Comparison of ENCODE assay signal across 11 cellular contexts in the genomic region with DNA sequence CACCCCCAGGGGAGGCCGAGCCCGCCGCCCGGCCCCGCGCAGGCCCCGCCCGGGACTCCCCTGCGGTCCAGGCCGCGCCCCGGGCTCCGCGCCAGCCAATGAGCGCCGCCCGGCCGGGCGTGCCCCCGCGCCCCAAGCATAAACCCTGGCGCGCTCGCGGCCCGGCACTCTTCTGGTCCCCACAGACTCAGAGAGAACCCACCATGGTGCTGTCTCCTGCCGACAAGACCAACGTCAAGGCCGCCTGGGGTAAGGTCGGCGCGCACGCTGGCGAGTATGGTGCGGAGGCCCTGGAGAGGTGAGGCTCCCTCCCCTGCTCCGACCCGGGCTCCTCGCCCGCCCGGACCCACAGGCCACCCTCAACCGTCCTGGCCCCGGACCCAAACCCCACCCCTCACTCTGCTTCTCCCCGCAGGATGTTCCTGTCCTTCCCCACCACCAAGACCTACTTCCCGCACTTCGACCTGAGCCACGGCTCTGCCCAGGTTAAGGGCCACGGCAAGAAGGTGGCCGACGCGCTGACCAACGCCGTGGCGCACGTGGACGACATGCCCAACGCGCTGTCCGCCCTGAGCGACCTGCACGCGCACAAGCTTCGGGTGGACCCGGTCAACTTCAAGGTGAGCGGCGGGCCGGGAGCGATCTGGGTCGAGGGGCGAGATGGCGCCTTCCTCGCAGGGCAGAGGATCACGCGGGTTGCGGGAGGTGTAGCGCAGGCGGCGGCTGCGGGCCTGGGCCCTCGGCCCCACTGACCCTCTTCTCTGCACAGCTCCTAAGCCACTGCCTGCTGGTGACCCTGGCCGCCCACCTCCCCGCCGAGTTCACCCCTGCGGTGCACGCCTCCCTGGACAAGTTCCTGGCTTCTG. TPM values are rescaled to one million over a fixed set of nuclear protein-coding genes. Genes with fewer than 3 reads are reported as not detected.
DNase-seq lines count a peak whose midpoint lies in the region; ATAC-seq and TF ChIP-seq lines count a peak whose summit lies in the region.
"Not testable (repeated sequence)": the region's sequence is repeated elsewhere in the genome, so short reads cannot be mapped to it uniquely, and the experiment has no call there.
"Had no signal": no experiment of that assay in that cellular context is flagged by ENCODE, and none has a peak within 500 bp of the region (broad histone marks: within the 10 kb centered on the region; RNA-seq: fewer than 3 reads in every experiment).

A gene (plus strand): TSS at position 167 of the 866 bp plus-strand sequence. CDS start 37 bp downstream, at position 204.

- POLR2A ChIA-PET in CD4-positive, alpha-beta T cell (lab: Charles Lee); WTC11 (lab: Charles Lee): not testable (repeated sequence)

- H3K4me3 ChIP-seq in testis: not testable (repeated sequence)

- H3K27me3 Mint-ChIP-seq in CD4-positive, alpha-beta T cell: peaks cover 55% of the 10 kb centered on the region
- peaks cover 77% of the 10 kb centered on the region for H3K27me3 Mint-ChIP-seq in WTC11 (ENCODE audit: low read depth)
- H3K27me3 Mint-ChIP-seq in activated naive CD8-positive, alpha-beta T cell: peaks cover 23% of the 10 kb centered on the region
- peaks cover 44 to 49% of the 10 kb centered on the region in 2 donors for H3K27me3 Mint-ChIP-seq in effector memory CD8-positive, alpha-beta T cell
- peaks cover 28% of the 10 kb centered on the region for H3K27me3 Mint-ChIP-seq in memory B cell

- H3K27ac ChIP-seq in CD4-positive, alpha-beta T cell (ENCODE audit: low read depth, low read length); testis: not testable (repeated sequence)

- H3K9me3 ChIP-seq in CD4-positive, alpha-beta T cell (ENCODE audit: control insufficient read depth, low read length); testis: not testable (repeated sequence)

- not testable (repeated sequence) for TF ChIP-seq POLR2A in testis (IDR thresholded peaks at IDR 0.05)

- not testable (repeated sequence) for DNase-seq in CD4-positive, alpha-beta T cell; WTC11 (ENCODE audit: low spot score); effector memory CD8-positive, alpha-beta T cell; left ventricle myocardium superior; memory B cell (ENCODE audit: low spot score in 2 of 2); omental fat pad (ENCODE audit: low spot score); testis

- CTCF ChIA-PET in CD4-positive, alpha-beta T cell (lab: Charles Lee): not testable (repeated sequence)
- CTCF ChIA-PET in WTC11 (lab: Charles Lee): interaction anchor here (0.9 to 1.8 kb wide), 4 partner anchors 59 to 111 kb away, joined by 3 to 6 read pairs (median 3); no protein-coding TSS in a partner anchor

- not testable (repeated sequence) for H3K36me3 Mint-ChIP-seq in CD4-positive, alpha-beta T cell (ENCODE audit: low read depth); WTC11; activated naive CD8-positive, alpha-beta T cell; effector memory CD8-positive, alpha-beta T cell (ENCODE audit: insufficient read depth); memory B cell

- not testable (repeated sequence) for H3K36me3 ChIP-seq in testis (ENCODE audit: low read depth, missing control alignments)

- H3K9me3 Mint-ChIP-seq in CD4-positive, alpha-beta T cell; WTC11; activated naive CD8-positive, alpha-beta T cell (ENCODE audit: low read depth); effector memory CD8-positive, alpha-beta T cell; memory B cell: not testable (repeated sequence)

- peaks cover 44% of the 10 kb centered on the region for H3K27me3 ChIP-seq in CD4-positive, alpha-beta T cell (ENCODE audit: control insufficient read depth, insufficient read depth, low read length)
- not testable (repeated sequence) for H3K27me3 ChIP-seq in testis

- H3K4me1 Mint-ChIP-seq in CD4-positive, alpha-beta T cell (ENCODE audit: low read depth): peaks cover 13% of the 10 kb centered on the region
- H3K4me1 Mint-ChIP-seq in WTC11: peaks cover 15% of the 10 kb centered on the region
- peaks cover 22% of the 10 kb centered on the region for H3K4me1 Mint-ChIP-seq in activated naive CD8-positive, alpha-beta T cell (ENCODE audit: low read depth)
- not testable (repeated sequence) for H3K4me1 Mint-ChIP-seq in effector memory CD8-positive, alpha-beta T cell (ENCODE audit: low read depth in 2 of 2)
- peaks cover 11% of the 10 kb centered on the region for H3K4me1 Mint-ChIP-seq in memory B cell

- WGBS in testis, 2 donors: 2 to 4% methylated on average over 5 to 28 of the region's 84 CpGs

- intact Hi-C loops in CD4-positive, alpha-beta T cell (cut with DNase I, micrococcal nuclease); left ventricle myocardium superior (cut with micrococcal nuclease); testis (cut with DNase I; ENCODE audit: low total_unique reads): not testable (repeated sequence)

- H3K4me1 ChIP-seq in testis: peaks cover 11% of the 10 kb centered on the region

- peak; percentile 13 for ATAC-seq in CD4-positive, alpha-beta T cell (ENCODE audit: poor library complexity)
- ATAC-seq in WTC11 (peak; percentile 15), left ventricle myocardium superior (peak; percentile 11), memory B cell (ENCODE audit: low read depth) (peak; percentile 51)
- ATAC-seq in effector memory CD8-positive, alpha-beta T cell (replicated peaks): peak; percentile 39
- not testable (repeated sequence) for ATAC-seq in omental fat pad (ENCODE audit: low FRiP score)

- H3K27ac Mint-ChIP-seq in CD4-positive, alpha-beta T cell; WTC11; activated naive CD8-positive, alpha-beta T cell; memory B cell: not testable (repeated sequence)
- peak within 1 kb of the TSS in 1 of 2 donors; percentile 51 for H3K27ac Mint-ChIP-seq in effector memory CD8-positive, alpha-beta T cell

- TF ChIP-seq CTCF in CD4-positive, alpha-beta T cell (IDR thresholded peaks at IDR 0.05); WTC11 (IDR thresholded peaks at IDR 0.05); omental fat pad (IDR thresholded peaks at IDR 0.05); testis (IDR thresholded peaks at IDR 0.05): not testable (repeated sequence)

- H3K4me3 Mint-ChIP-seq in CD4-positive, alpha-beta T cell: peak within 1 kb of the TSS; percentile 15
- peak within 1 kb of the TSS; percentile 52 for H3K4me3 Mint-ChIP-seq in WTC11
- peak within 1 kb of the TSS; percentile 51 for H3K4me3 Mint-ChIP-seq in activated naive CD8-positive, alpha-beta T cell
- peak within 1 kb of the TSS; percentile 15 to 56 for H3K4me3 Mint-ChIP-seq in effector memory CD8-positive, alpha-beta T cell
- H3K4me3 Mint-ChIP-seq in memory B cell: peak within 1 kb of the TSS; percentile 62

RNA-seq across cellular contexts. Expression of the gene that starts here (rescaled TPM):
- total RNA-seq in CD4-positive, alpha-beta T cell: not detected
- 2.1 to 3.4 TPM (median 3.1 TPM) in 3 replicates for total RNA-seq in WTC11 (2021)
- total RNA-seq in left ventricle myocardium superior: 48.9 TPM
- 100 to 1,000 TPM in 2 of 4 donors, 10 to 100 TPM in 2; 56.8 to 998 (median 122) TPM for total RNA-seq in omental fat pad
- total RNA-seq in testis: 10 to 100 TPM in 1 of 2 donors, not detected in 1; 11.7 TPM
- 24.0 TPM for polyA plus RNA-seq in testis (ENCODE audit: insufficient read depth, low read depth, low replicate concordance)
- total RNA-seq: bronchial epithelial cell; fibroblast of lung; T-helper 1 cell treated with Interleukin-12 subunit alpha and Interleukin-12 subunit beta and Interleukin-4 antibody, amounts not matched to agents 30 ng/mL and 1 ng/mL, for 36 hours had no signal

Comparison
In these comparisons a context has a peak if more than half of its experiments do, and no peak if none do; other contexts are left out.
1. Peak in ATAC-seq in CD4-positive, alpha-beta T cell; RNA of the gene not detected or under 1 TPM.